In genomic region chr2:98242006-98242405, GRCh38 we compare ENCODE assay signal across 16 cellular contexts.
"Had no signal": no experiment of that assay in that cellular context is flagged by ENCODE, and none has a peak within 500 bp of the region (broad histone marks: within the 10 kb centered on the region; RNA-seq: fewer than 3 reads in every experiment).

No MANE protein-coding gene starts in this region.

- H3K4me1 Mint-ChIP-seq: activated CD4-positive, alpha-beta memory T cell treated with anti-CD3 and anti-CD28 coated beads, Interleukin-2, amount 10 ng/mL, durations not matched to agents 7 days and 5 days; activated CD4-positive, alpha-beta T cell treated with anti-CD3 and anti-CD28 coated beads for 36 hours; activated naive CD8-positive, alpha-beta T cell treated with anti-CD3 and anti-CD28 coated beads for 36 hours; nephron had no signal

- H3K9me3 Mint-ChIP-seq: activated CD4-positive, alpha-beta memory T cell treated with anti-CD3 and anti-CD28 coated beads, Interleukin-2, amount 10 ng/mL, durations not matched to agents 7 days and 5 days; activated naive CD8-positive, alpha-beta T cell treated with anti-CD3 and anti-CD28 coated beads for 36 hours; activated T-cell treated with anti-CD3 and anti-CD28 coated beads, Interleukin-2, amount 50 U/mL, for 4 hours; nephron; stimulated activated naive B cell treated with anti-CD40 and anti-IgM and Interleukin-4, amounts not matched to agents 10 μg/mL and 1 μg/mL and 100 μg/mL, for 72 hours had no signal

- H3K27ac ChIP-seq: gastroesophageal sphincter, hepatocyte, parathyroid adenoma, transverse colon had no signal

- H3K36me3 Mint-ChIP-seq: activated naive CD8-positive, alpha-beta T cell treated with anti-CD3 and anti-CD28 coated beads for 36 hours; stimulated activated naive B cell treated with anti-CD40 and anti-IgM and Interleukin-4, amounts not matched to agents 10 μg/mL and 1 μg/mL and 100 μg/mL, for 72 hours had no signal

- H3K4me3 Mint-ChIP-seq: activated CD4-positive, alpha-beta memory T cell treated with anti-CD3 and anti-CD28 coated beads, Interleukin-2, amount 10 ng/mL, durations not matched to agents 7 days and 5 days; activated CD4-positive, alpha-beta T cell treated with anti-CD3 and anti-CD28 coated beads for 36 hours; activated naive CD8-positive, alpha-beta T cell treated with anti-CD3 and anti-CD28 coated beads for 36 hours; activated T-cell treated with anti-CD3 and anti-CD28 coated beads, Interleukin-2, amount 50 U/mL, for 4 hours; nephron; stimulated activated naive B cell treated with anti-CD40 and anti-IgM and Interleukin-4, amounts not matched to agents 10 μg/mL and 1 μg/mL and 100 μg/mL, for 72 hours had no signal

- ATAC-seq: activated CD4-positive, alpha-beta T cell treated with anti-CD3 and anti-CD28 coated beads for 36 hours; activated T-cell treated with anti-CD3 and anti-CD28 coated beads, Interleukin-2, amount 50 U/mL, for 4 hours; gastroesophageal sphincter; stimulated activated naive B cell treated with anti-CD40 and anti-IgM and Interleukin-4, amounts not matched to agents 10 μg/mL and 1 μg/mL and 100 μg/mL, for 72 hours had no signal

- H3K27ac Mint-ChIP-seq: activated CD4-positive, alpha-beta memory T cell treated with anti-CD3 and anti-CD28 coated beads, Interleukin-2, amount 10 ng/mL, durations not matched to agents 7 days and 5 days; activated CD4-positive, alpha-beta T cell treated with anti-CD3 and anti-CD28 coated beads for 36 hours; activated naive CD8-positive, alpha-beta T cell treated with anti-CD3 and anti-CD28 coated beads for 36 hours; nephron; stimulated activated naive B cell treated with anti-CD40 and anti-IgM and Interleukin-4, amounts not matched to agents 10 μg/mL and 1 μg/mL and 100 μg/mL, for 72 hours had no signal

- DNase-seq: activated CD4-positive, alpha-beta memory T cell treated with anti-CD3 and anti-CD28 coated beads, Interleukin-2, amount 10 ng/mL, durations not matched to agents 7 days and 5 days; activated CD4-positive, alpha-beta T cell treated with anti-CD3 and anti-CD28 coated beads for 36 hours; activated gamma-delta T cell; activated naive CD8-positive, alpha-beta T cell treated with anti-CD3 and anti-CD28 coated beads for 36 hours; activated T-cell treated with anti-CD3 and anti-CD28 coated beads, Interleukin-2, amount 50 U/mL, for 4 hours; aorta; erythroblast; mesendoderm; stimulated activated CD4-positive, alpha-beta T cell treated with anti-CD3 and anti-CD28 coated beads, Interleukin-2, amount 100 ng/mL, for 48 hours; stimulated activated naive B cell treated with anti-CD40 and anti-IgM and Interleukin-4, amounts not matched to agents 10 μg/mL and 1 μg/mL and 100 μg/mL, for 72 hours; T-helper 2 cell; transverse colon had no signal
